ENCODE assay signal across 1 cellular context in the genomic region with DNA sequence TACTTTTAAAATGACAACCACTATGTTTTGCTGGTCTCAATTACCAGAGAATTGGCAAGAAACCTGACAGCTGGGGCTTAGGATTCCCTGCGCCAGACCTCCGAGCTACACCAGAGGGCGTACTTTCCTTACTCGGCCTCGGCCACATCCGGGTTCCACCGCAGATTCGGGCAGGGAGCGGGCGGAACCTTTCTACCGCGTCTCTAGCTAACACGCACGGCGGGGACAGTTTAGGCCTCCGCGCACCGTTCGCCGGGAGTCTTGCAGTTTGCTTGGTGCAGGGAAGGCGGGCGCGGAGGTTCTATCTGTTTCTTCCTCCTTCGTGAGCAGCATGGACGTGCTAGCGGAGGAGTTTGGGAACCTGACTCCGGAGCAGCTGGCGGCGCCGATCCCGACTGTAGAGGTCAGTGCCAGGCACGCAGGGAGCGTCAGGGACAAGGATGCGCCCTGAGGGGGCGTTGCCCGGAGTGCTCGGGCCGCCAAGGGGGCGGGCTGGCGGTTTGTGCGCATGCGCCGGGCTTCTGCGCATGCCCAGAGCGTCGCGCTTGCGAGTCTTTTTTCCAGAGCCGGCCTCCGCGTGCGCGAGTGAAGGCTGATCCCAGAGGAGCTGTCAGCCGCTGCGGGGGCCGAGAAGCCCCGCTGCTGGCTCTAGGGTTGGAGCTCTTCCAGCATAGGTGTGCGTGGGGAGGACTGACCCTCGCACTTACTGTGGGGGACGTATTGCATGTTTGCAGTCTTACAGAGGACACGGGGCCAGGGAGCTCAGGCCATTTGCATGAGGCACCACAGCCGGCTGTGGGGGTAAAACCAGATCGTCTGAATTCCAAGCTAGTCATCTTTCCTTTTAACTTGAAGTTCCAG.
A peak's percentile ranks its signal among the peaks of the same experiment; 100 is the strongest.
TF ChIP-seq lines count a peak whose summit lies in the region.

A gene (plus strand): TSS at position 200 of the 861 bp plus-strand sequence. CDS start 132 bp downstream, at position 332.

TF ChIP-seq in HEK293, 187 proteins besides CTCF, POLR2A, EP300 and RAD21 (continued from another document and continues in another):
- TF ChIP-seq ZNF600 (tag by site-specific recombination; IDR thresholded peaks at IDR 0.05): peak; percentile 100
- TF ChIP-seq ZNF223 (tag by site-specific recombination; IDR thresholded peaks at IDR 0.05): no peak
- TF ChIP-seq ZNF654 (tag by site-specific recombination; IDR thresholded peaks at IDR 0.05; ENCODE audit: low read depth): peak; percentile 79
- no peak for TF ChIP-seq ZNF155 (tag by site-specific recombination; IDR thresholded peaks at IDR 0.05)
- 0 out of 2 replicates have a peak, but pooled peaks have one; percentile 34 for TF ChIP-seq GFI1B (tag by site-specific recombination; IDR thresholded peaks at IDR 0.05)
- no peak for TF ChIP-seq ZNF791 (tag by site-specific recombination; IDR thresholded peaks at IDR 0.05)
- TF ChIP-seq, protein P1, sequence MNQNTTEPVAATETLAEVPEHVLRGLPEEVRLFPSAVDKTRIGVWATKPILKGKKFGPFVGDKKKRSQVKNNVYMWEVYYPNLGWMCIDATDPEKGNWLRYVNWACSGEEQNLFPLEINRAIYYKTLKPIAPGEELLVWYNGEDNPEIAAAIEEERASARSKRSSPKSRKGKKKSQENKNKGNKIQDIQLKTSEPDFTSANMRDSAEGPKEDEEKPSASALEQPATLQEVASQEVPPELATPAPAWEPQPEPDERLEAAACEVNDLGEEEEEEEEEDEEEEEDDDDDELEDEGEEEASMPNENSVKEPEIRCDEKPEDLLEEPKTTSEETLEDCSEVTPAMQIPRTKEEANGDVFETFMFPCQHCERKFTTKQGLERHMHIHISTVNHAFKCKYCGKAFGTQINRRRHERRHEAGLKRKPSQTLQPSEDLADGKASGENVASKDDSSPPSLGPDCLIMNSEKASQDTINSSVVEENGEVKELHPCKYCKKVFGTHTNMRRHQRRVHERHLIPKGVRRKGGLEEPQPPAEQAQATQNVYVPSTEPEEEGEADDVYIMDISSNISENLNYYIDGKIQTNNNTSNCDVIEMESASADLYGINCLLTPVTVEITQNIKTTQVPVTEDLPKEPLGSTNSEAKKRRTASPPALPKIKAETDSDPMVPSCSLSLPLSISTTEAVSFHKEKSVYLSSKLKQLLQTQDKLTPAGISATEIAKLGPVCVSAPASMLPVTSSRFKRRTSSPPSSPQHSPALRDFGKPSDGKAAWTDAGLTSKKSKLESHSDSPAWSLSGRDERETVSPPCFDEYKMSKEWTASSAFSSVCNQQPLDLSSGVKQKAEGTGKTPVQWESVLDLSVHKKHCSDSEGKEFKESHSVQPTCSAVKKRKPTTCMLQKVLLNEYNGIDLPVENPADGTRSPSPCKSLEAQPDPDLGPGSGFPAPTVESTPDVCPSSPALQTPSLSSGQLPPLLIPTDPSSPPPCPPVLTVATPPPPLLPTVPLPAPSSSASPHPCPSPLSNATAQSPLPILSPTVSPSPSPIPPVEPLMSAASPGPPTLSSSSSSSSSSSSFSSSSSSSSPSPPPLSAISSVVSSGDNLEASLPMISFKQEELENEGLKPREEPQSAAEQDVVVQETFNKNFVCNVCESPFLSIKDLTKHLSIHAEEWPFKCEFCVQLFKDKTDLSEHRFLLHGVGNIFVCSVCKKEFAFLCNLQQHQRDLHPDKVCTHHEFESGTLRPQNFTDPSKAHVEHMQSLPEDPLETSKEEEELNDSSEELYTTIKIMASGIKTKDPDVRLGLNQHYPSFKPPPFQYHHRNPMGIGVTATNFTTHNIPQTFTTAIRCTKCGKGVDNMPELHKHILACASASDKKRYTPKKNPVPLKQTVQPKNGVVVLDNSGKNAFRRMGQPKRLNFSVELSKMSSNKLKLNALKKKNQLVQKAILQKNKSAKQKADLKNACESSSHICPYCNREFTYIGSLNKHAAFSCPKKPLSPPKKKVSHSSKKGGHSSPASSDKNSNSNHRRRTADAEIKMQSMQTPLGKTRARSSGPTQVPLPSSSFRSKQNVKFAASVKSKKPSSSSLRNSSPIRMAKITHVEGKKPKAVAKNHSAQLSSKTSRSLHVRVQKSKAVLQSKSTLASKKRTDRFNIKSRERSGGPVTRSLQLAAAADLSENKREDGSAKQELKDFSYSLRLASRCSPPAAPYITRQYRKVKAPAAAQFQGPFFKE (tag by site-specific recombination; IDR thresholded peaks at IDR 0.05; ENCODE audit: borderline replicate concordance): no peak
- no peak for TF ChIP-seq ZNF157 (tag by site-specific recombination; IDR thresholded peaks at IDR 0.05)
- no peak for TF ChIP-seq ZNF837 (tag by site-specific recombination; IDR thresholded peaks at IDR 0.05)
- peak; percentile 98 for TF ChIP-seq ZNF2 (tag by site-specific recombination; IDR thresholded peaks at IDR 0.05)
- TF ChIP-seq ZXDB (tag by site-specific recombination; IDR thresholded peaks at IDR 0.05): peak; percentile 100
- TF ChIP-seq, protein P2, sequence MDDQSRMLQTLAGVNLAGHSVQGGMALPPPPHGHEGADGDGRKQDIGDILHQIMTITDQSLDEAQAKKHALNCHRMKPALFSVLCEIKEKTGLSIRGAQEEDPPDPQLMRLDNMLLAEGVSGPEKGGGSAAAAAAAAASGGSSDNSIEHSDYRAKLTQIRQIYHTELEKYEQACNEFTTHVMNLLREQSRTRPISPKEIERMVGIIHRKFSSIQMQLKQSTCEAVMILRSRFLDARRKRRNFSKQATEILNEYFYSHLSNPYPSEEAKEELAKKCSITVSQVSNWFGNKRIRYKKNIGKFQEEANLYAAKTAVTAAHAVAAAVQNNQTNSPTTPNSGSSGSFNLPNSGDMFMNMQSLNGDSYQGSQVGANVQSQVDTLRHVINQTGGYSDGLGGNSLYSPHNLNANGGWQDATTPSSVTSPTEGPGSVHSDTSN (CRISPR knock-in tag; IDR thresholded peaks at IDR 0.05): peak; percentile 80; the same call in 1 of the 2 replicates
- TF ChIP-seq ZEB2 (tag by site-specific recombination; IDR thresholded peaks at IDR 0.05): peak; percentile 97
- peak; percentile 76 for TF ChIP-seq ZNF184 (tag by site-specific recombination; IDR thresholded peaks at IDR 0.05)
- TF ChIP-seq, protein P3, sequence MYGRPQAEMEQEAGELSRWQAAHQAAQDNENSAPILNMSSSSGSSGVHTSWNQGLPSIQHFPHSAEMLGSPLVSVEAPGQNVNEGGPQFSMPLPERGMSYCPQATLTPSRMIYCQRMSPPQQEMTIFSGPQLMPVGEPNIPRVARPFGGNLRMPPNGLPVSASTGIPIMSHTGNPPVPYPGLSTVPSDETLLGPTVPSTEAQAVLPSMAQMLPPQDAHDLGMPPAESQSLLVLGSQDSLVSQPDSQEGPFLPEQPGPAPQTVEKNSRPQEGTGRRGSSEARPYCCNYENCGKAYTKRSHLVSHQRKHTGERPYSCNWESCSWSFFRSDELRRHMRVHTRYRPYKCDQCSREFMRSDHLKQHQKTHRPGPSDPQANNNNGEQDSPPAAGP (tag by site-specific recombination; IDR thresholded peaks at IDR 0.05): peak; percentile 94
- no peak for TF ChIP-seq ZNF48 (tag by site-specific recombination; IDR thresholded peaks at IDR 0.05)
- no peak for TF ChIP-seq ZNF530 (tag by site-specific recombination; IDR thresholded peaks at IDR 0.05; ENCODE audit: low read depth)
- TF ChIP-seq, protein P4, sequence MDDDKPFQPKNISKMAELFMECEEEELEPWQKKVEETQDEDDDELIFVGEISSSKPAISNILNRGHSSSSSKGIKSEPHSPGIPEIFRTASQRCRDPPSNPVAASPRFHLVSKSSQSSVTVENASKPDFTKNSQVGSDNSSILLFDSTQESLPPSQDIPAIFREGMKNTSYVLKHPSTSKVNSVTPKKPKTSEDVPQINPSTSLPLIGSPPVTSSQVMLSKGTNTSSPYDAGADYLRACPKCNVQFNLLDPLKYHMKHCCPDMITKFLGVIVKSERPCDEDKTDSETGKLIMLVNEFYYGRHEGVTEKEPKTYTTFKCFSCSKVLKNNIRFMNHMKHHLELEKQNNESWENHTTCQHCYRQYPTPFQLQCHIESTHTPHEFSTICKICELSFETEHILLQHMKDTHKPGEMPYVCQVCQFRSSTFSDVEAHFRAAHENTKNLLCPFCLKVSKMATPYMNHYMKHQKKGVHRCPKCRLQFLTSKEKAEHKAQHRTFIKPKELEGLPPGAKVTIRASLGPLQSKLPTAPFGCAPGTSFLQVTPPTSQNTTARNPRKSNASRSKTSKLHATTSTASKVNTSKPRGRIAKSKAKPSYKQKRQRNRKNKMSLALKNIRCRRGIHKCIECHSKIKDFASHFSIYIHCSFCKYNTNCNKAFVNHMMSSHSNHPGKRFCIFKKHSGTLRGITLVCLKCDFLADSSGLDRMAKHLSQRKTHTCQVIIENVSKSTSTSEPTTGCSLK (tag by site-specific recombination; IDR thresholded peaks at IDR 0.05): no peak
- TF ChIP-seq, protein P5, sequence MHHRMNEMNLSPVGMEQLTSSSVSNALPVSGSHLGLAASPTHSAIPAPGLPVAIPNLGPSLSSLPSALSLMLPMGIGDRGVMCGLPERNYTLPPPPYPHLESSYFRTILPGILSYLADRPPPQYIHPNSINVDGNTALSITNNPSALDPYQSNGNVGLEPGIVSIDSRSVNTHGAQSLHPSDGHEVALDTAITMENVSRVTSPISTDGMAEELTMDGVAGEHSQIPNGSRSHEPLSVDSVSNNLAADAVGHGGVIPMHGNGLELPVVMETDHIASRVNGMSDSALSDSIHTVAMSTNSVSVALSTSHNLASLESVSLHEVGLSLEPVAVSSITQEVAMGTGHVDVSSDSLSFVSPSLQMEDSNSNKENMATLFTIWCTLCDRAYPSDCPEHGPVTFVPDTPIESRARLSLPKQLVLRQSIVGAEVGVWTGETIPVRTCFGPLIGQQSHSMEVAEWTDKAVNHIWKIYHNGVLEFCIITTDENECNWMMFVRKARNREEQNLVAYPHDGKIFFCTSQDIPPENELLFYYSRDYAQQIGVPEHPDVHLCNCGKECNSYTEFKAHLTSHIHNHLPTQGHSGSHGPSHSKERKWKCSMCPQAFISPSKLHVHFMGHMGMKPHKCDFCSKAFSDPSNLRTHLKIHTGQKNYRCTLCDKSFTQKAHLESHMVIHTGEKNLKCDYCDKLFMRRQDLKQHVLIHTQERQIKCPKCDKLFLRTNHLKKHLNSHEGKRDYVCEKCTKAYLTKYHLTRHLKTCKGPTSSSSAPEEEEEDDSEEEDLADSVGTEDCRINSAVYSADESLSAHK (tag by site-specific recombination; IDR thresholded peaks at IDR 0.05): peak; percentile 69
- TF ChIP-seq HOXA7 (CRISPR knock-in tag; IDR thresholded peaks at IDR 0.05; ENCODE audit: borderline replicate concordance): no peak
- no peak for TF ChIP-seq ZNF211 (tag by site-specific recombination; IDR thresholded peaks at IDR 0.05; ENCODE audit: low read depth)
- TF ChIP-seq, protein P6, sequence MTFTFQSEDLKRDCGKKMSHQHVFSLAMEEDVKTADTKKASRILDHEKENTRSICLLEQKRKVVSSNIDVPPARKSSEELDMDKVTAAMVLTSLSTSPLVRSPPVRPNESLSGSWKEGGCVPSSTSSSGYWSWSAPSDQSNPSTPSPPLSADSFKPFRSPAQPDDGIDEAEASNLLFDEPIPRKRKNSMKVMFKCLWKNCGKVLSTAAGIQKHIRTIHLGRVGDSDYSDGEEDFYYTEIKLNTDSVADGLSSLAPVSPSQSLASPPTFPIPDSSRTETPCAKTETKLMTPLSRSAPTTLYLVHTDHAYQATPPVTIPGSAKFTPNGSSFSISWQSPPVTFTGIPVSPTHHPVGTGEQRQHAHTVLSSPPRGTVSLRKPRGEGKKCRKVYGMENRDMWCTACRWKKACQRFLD (tag by site-specific recombination; IDR thresholded peaks at IDR 0.05): no peak
- TF ChIP-seq SP2 (tag by site-specific recombination; IDR thresholded peaks at IDR 0.05): peak; percentile 93
- TF ChIP-seq ZNF23 (tag by site-specific recombination; IDR thresholded peaks at IDR 0.05; ENCODE audit: borderline replicate concordance): no peak
- TF ChIP-seq, protein P7, sequence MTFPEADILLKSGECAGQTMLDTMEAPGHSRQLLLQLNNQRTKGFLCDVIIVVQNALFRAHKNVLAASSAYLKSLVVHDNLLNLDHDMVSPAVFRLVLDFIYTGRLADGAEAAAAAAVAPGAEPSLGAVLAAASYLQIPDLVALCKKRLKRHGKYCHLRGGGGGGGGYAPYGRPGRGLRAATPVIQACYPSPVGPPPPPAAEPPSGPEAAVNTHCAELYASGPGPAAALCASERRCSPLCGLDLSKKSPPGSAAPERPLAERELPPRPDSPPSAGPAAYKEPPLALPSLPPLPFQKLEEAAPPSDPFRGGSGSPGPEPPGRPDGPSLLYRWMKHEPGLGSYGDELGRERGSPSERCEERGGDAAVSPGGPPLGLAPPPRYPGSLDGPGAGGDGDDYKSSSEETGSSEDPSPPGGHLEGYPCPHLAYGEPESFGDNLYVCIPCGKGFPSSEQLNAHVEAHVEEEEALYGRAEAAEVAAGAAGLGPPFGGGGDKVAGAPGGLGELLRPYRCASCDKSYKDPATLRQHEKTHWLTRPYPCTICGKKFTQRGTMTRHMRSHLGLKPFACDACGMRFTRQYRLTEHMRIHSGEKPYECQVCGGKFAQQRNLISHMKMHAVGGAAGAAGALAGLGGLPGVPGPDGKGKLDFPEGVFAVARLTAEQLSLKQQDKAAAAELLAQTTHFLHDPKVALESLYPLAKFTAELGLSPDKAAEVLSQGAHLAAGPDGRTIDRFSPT (tag by site-specific recombination; IDR thresholded peaks at IDR 0.05): peak; percentile 91
- TF ChIP-seq ZNF777 (tag by site-specific recombination; IDR thresholded peaks at IDR 0.05; ENCODE audit: borderline replicate concordance): peak; percentile 71; the same call in 1 of the 2 replicates
- peak; percentile 81 for TF ChIP-seq ZNF785 (tag by site-specific recombination; IDR thresholded peaks at IDR 0.05)
- TF ChIP-seq ZNF768 (tag by site-specific recombination; IDR thresholded peaks at IDR 0.05): no peak
- TF ChIP-seq, protein P8, sequence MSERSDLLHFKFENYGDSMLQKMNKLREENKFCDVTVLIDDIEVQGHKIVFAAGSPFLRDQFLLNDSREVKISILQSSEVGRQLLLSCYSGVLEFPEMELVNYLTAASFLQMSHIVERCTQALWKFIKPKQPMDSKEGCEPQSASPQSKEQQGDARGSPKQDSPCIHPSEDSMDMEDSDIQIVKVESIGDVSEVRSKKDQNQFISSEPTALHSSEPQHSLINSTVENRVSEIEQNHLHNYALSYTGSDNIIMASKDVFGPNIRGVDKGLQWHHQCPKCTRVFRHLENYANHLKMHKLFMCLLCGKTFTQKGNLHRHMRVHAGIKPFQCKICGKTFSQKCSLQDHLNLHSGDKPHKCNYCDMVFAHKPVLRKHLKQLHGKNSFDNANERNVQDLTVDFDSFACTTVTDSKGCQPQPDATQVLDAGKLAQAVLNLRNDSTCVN (tag by site-specific recombination; optimal IDR thresholded peaks at IDR 0.05): peak; percentile 95
- TF ChIP-seq, protein P9, sequence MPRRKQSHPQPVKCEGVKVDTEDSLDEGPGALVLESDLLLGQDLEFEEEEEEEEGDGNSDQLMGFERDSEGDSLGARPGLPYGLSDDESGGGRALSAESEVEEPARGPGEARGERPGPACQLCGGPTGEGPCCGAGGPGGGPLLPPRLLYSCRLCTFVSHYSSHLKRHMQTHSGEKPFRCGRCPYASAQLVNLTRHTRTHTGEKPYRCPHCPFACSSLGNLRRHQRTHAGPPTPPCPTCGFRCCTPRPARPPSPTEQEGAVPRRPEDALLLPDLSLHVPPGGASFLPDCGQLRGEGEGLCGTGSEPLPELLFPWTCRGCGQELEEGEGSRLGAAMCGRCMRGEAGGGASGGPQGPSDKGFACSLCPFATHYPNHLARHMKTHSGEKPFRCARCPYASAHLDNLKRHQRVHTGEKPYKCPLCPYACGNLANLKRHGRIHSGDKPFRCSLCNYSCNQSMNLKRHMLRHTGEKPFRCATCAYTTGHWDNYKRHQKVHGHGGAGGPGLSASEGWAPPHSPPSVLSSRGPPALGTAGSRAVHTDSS (tag by site-specific recombination; IDR thresholded peaks at IDR 0.05): no peak; the same call in 1 of the 2 replicates
- TF ChIP-seq ZNF596 (tag by site-specific recombination; IDR thresholded peaks at IDR 0.05): no peak
- TF ChIP-seq ZNF621 (tag by site-specific recombination; IDR thresholded peaks at IDR 0.05): no peak
- peak; percentile 79 for TF ChIP-seq BCL11A (tag by site-specific recombination; IDR thresholded peaks at IDR 0.05; ENCODE audit: low read depth)
- no peak for TF ChIP-seq ZNF19 (tag by site-specific recombination; IDR thresholded peaks at IDR 0.05; ENCODE audit: low read depth)
- no peak for TF ChIP-seq ZNF140 (tag by site-specific recombination; IDR thresholded peaks at IDR 0.05)
- TF ChIP-seq FEZF1 (tag by site-specific recombination; IDR thresholded peaks at IDR 0.05): no peak
